1 cellular context compared by ENCODE assay signal in the genomic region with DNA sequence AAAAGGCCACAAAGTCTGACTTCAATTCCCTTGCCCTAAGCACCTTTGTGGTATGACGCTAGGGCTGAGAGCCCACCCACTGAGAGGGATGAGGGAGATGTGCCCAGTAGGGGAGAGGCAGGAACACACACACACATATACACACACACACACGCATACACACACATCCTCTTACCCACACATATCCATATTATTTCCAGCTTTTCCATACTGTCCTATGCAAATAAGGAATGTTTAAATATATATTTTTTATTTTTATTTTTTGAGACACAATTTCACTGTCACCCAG.
TF ChIP-seq lines count a peak whose summit lies in the region.

No MANE protein-coding gene starts in this region.

TF ChIP-seq in HEK293, 187 proteins besides CTCF, POLR2A, EP300 and RAD21 (continued from another document and continues in another):
- TF ChIP-seq, protein P1, sequence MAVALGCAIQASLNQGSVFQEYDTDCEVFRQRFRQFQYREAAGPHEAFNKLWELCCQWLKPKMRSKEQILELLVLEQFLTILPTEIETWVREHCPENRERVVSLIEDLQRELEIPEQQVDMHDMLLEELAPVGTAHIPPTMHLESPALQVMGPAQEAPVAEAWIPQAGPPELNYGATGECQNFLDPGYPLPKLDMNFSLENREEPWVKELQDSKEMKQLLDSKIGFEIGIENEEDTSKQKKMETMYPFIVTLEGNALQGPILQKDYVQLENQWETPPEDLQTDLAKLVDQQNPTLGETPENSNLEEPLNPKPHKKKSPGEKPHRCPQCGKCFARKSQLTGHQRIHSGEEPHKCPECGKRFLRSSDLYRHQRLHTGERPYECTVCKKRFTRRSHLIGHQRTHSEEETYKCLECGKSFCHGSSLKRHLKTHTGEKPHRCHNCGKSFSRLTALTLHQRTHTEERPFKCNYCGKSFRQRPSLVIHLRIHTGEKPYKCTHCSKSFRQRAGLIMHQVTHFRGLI (tag by site-specific recombination; IDR thresholded peaks at IDR 0.05), result no peak
- TF ChIP-seq ZNF175 (tag by site-specific recombination; IDR thresholded peaks at IDR 0.05), result no peak
- TF ChIP-seq, protein P2, sequence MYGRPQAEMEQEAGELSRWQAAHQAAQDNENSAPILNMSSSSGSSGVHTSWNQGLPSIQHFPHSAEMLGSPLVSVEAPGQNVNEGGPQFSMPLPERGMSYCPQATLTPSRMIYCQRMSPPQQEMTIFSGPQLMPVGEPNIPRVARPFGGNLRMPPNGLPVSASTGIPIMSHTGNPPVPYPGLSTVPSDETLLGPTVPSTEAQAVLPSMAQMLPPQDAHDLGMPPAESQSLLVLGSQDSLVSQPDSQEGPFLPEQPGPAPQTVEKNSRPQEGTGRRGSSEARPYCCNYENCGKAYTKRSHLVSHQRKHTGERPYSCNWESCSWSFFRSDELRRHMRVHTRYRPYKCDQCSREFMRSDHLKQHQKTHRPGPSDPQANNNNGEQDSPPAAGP (tag by site-specific recombination; IDR thresholded peaks at IDR 0.05), result 0 out of 2 replicates have a peak, but pooled peaks have one; percentile 16
- no peak for TF ChIP-seq ZNF114 (tag by site-specific recombination; IDR thresholded peaks at IDR 0.05)
- TF ChIP-seq, protein P3, sequence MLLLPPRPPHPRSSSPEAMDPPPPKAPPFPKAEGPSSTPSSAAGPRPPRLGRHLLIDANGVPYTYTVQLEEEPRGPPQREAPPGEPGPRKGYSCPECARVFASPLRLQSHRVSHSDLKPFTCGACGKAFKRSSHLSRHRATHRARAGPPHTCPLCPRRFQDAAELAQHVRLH (tag by site-specific recombination; IDR thresholded peaks at IDR 0.05), result no peak
- TF ChIP-seq, protein P4, sequence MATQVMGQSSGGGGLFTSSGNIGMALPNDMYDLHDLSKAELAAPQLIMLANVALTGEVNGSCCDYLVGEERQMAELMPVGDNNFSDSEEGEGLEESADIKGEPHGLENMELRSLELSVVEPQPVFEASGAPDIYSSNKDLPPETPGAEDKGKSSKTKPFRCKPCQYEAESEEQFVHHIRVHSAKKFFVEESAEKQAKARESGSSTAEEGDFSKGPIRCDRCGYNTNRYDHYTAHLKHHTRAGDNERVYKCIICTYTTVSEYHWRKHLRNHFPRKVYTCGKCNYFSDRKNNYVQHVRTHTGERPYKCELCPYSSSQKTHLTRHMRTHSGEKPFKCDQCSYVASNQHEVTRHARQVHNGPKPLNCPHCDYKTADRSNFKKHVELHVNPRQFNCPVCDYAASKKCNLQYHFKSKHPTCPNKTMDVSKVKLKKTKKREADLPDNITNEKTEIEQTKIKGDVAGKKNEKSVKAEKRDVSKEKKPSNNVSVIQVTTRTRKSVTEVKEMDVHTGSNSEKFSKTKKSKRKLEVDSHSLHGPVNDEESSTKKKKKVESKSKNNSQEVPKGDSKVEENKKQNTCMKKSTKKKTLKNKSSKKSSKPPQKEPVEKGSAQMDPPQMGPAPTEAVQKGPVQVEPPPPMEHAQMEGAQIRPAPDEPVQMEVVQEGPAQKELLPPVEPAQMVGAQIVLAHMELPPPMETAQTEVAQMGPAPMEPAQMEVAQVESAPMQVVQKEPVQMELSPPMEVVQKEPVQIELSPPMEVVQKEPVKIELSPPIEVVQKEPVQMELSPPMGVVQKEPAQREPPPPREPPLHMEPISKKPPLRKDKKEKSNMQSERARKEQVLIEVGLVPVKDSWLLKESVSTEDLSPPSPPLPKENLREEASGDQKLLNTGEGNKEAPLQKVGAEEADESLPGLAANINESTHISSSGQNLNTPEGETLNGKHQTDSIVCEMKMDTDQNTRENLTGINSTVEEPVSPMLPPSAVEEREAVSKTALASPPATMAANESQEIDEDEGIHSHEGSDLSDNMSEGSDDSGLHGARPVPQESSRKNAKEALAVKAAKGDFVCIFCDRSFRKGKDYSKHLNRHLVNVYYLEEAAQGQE (tag by site-specific recombination; IDR thresholded peaks at IDR 0.05), result no peak
- no peak for TF ChIP-seq ZNF221 (tag by site-specific recombination; IDR thresholded peaks at IDR 0.05; ENCODE audit: borderline replicate concordance)
- no peak for TF ChIP-seq ZNF529 (tag by site-specific recombination; IDR thresholded peaks at IDR 0.05; ENCODE audit: insufficient replicate concordance)
- TF ChIP-seq, protein P5, sequence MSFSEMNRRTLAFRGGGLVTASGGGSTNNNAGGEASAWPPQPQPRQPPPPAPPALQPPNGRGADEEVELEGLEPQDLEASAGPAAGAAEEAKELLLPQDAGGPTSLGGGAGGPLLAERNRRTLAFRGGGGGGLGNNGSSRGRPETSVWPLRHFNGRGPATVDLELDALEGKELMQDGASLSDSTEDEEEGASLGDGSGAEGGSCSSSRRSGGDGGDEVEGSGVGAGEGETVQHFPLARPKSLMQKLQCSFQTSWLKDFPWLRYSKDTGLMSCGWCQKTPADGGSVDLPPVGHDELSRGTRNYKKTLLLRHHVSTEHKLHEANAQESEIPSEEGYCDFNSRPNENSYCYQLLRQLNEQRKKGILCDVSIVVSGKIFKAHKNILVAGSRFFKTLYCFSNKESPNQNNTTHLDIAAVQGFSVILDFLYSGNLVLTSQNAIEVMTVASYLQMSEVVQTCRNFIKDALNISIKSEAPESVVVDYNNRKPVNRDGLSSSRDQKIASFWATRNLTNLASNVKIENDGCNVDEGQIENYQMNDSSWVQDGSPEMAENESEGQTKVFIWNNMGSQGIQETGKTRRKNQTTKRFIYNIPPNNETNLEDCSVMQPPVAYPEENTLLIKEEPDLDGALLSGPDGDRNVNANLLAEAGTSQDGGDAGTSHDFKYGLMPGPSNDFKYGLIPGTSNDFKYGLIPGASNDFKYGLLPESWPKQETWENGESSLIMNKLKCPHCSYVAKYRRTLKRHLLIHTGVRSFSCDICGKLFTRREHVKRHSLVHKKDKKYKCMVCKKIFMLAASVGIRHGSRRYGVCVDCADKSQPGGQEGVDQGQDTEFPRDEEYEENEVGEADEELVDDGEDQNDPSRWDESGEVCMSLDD (tag by site-specific recombination; IDR thresholded peaks at IDR 0.05), result no peak
- TF ChIP-seq, protein P6, sequence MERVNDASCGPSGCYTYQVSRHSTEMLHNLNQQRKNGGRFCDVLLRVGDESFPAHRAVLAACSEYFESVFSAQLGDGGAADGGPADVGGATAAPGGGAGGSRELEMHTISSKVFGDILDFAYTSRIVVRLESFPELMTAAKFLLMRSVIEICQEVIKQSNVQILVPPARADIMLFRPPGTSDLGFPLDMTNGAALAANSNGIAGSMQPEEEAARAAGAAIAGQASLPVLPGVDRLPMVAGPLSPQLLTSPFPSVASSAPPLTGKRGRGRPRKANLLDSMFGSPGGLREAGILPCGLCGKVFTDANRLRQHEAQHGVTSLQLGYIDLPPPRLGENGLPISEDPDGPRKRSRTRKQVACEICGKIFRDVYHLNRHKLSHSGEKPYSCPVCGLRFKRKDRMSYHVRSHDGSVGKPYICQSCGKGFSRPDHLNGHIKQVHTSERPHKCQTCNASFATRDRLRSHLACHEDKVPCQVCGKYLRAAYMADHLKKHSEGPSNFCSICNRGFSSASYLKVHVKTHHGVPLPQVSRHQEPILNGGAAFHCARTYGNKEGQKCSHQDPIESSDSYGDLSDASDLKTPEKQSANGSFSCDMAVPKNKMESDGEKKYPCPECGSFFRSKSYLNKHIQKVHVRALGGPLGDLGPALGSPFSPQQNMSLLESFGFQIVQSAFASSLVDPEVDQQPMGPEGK (tag by site-specific recombination; IDR thresholded peaks at IDR 0.05), result peak; percentile 24; the same call in 1 of the 2 replicates
- TF ChIP-seq, protein P7, sequence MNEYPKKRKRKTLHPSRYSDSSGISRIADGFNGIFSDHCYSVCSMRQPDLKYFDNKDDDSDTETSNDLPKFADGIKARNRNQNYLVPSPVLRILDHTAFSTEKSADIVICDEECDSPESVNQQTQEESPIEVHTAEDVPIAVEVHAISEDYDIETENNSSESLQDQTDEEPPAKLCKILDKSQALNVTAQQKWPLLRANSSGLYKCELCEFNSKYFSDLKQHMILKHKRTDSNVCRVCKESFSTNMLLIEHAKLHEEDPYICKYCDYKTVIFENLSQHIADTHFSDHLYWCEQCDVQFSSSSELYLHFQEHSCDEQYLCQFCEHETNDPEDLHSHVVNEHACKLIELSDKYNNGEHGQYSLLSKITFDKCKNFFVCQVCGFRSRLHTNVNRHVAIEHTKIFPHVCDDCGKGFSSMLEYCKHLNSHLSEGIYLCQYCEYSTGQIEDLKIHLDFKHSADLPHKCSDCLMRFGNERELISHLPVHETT (tag by site-specific recombination; IDR thresholded peaks at IDR 0.05), result no peak
- TF ChIP-seq ZNF133 (tag by site-specific recombination; IDR thresholded peaks at IDR 0.05), result no peak
- no peak for TF ChIP-seq ZNF621 (tag by site-specific recombination; IDR thresholded peaks at IDR 0.05)
- TF ChIP-seq YY2 (tag by site-specific recombination; IDR thresholded peaks at IDR 0.05), result no peak
- no peak for TF ChIP-seq KLF8 (tag by site-specific recombination; IDR thresholded peaks at IDR 0.05)
- TF ChIP-seq ZNF341 (tag by site-specific recombination; IDR thresholded peaks at IDR 0.05; ENCODE audit: low read depth), result no peak
- TF ChIP-seq ZNF157 (tag by site-specific recombination; IDR thresholded peaks at IDR 0.05), result no peak
- TF ChIP-seq IKZF3 (tag by site-specific recombination; IDR thresholded peaks at IDR 0.05), result 0 out of 2 replicates have a peak, but pooled peaks have one; percentile 30
- TF ChIP-seq ZNF324 (tag by site-specific recombination; IDR thresholded peaks at IDR 0.05), result no peak
- TF ChIP-seq, protein P8, sequence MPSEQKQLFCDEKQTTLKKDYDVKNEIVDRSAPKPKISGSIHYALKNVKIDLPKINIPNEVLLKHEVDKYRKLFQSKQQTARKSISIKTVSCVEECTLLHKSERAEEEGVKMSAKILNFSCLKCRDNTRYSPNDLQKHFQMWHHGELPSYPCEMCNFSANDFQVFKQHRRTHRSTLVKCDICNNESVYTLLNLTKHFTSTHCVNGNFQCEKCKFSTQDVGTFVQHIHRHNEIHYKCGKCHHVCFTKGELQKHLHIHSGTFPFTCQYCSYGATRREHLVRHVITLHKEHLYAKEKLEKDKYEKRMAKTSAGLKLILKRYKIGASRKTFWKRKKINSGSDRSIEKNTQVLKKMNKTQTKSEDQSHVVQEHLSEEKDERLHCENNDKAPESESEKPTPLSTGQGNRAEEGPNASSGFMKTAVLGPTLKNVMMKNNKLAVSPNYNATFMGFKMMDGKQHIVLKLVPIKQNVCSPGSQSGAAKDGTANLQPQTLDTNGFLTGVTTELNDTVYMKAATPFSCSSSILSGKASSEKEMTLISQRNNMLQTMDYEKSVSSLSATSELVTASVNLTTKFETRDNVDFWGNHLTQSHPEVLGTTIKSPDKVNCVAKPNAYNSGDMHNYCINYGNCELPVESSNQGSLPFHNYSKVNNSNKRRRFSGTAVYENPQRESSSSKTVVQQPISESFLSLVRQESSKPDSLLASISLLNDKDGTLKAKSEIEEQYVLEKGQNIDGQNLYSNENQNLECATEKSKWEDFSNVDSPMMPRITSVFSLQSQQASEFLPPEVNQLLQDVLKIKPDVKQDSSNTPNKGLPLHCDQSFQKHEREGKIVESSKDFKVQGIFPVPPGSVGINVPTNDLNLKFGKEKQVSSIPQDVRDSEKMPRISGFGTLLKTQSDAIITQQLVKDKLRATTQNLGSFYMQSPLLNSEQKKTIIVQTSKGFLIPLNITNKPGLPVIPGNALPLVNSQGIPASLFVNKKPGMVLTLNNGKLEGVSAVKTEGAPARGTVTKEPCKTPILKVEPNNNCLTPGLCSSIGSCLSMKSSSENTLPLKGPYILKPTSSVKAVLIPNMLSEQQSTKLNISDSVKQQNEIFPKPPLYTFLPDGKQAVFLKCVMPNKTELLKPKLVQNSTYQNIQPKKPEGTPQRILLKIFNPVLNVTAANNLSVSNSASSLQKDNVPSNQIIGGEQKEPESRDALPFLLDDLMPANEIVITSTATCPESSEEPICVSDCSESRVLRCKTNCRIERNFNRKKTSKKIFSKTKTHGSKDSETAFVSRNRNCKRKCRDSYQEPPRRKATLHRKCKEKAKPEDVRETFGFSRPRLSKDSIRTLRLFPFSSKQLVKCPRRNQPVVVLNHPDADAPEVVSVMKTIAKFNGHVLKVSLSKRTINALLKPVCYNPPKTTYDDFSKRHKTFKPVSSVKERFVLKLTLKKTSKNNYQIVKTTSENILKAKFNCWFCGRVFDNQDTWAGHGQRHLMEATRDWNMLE (tag by site-specific recombination; conservative IDR thresholded peaks at IDR 0.05; ENCODE audit: low read depth), result no peak
- TF ChIP-seq ZBTB48 (tag by site-specific recombination; IDR thresholded peaks at IDR 0.05), result peak; percentile 8; the same call in 1 of the 2 replicates
- TF ChIP-seq, protein P9, sequence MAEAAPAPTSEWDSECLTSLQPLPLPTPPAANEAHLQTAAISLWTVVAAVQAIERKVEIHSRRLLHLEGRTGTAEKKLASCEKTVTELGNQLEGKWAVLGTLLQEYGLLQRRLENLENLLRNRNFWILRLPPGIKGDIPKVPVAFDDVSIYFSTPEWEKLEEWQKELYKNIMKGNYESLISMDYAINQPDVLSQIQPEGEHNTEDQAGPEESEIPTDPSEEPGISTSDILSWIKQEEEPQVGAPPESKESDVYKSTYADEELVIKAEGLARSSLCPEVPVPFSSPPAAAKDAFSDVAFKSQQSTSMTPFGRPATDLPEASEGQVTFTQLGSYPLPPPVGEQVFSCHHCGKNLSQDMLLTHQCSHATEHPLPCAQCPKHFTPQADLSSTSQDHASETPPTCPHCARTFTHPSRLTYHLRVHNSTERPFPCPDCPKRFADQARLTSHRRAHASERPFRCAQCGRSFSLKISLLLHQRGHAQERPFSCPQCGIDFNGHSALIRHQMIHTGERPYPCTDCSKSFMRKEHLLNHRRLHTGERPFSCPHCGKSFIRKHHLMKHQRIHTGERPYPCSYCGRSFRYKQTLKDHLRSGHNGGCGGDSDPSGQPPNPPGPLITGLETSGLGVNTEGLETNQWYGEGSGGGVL (tag by site-specific recombination; IDR thresholded peaks at IDR 0.05), result peak; percentile 52
- TF ChIP-seq, protein P10, sequence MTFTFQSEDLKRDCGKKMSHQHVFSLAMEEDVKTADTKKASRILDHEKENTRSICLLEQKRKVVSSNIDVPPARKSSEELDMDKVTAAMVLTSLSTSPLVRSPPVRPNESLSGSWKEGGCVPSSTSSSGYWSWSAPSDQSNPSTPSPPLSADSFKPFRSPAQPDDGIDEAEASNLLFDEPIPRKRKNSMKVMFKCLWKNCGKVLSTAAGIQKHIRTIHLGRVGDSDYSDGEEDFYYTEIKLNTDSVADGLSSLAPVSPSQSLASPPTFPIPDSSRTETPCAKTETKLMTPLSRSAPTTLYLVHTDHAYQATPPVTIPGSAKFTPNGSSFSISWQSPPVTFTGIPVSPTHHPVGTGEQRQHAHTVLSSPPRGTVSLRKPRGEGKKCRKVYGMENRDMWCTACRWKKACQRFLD (tag by site-specific recombination; IDR thresholded peaks at IDR 0.05), result no peak
- no peak for TF ChIP-seq ZNF366 (tag by site-specific recombination; conservative IDR thresholded peaks at IDR 0.05)
- no peak for TF ChIP-seq ZNF624 (tag by site-specific recombination; IDR thresholded peaks at IDR 0.05)
- TF ChIP-seq, protein P11, sequence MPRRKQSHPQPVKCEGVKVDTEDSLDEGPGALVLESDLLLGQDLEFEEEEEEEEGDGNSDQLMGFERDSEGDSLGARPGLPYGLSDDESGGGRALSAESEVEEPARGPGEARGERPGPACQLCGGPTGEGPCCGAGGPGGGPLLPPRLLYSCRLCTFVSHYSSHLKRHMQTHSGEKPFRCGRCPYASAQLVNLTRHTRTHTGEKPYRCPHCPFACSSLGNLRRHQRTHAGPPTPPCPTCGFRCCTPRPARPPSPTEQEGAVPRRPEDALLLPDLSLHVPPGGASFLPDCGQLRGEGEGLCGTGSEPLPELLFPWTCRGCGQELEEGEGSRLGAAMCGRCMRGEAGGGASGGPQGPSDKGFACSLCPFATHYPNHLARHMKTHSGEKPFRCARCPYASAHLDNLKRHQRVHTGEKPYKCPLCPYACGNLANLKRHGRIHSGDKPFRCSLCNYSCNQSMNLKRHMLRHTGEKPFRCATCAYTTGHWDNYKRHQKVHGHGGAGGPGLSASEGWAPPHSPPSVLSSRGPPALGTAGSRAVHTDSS (tag by site-specific recombination; IDR thresholded peaks at IDR 0.05), result no peak
